Comparison of ENCODE assay signal across 1 cellular context in genomic region chr7:36209814-36210183, GRCh38.
A peak's percentile ranks its signal among the peaks of the same experiment; 100 is the strongest.
TF ChIP-seq lines count a peak whose summit lies in the region.

No MANE protein-coding gene starts in this region.

TF ChIP-seq in WTC11, 78 proteins besides CTCF, POLR2A, EP300 and RAD21 (continued from another document):
- TF ChIP-seq ZNF425 (CRISPR knock-in tag; conservative IDR thresholded peaks at IDR 0.05) (no peak), NFYB (CRISPR knock-in tag; conservative IDR thresholded peaks at IDR 0.05; ENCODE audit: low read depth) (no peak), MYBL2 (CRISPR knock-in tag; IDR thresholded peaks at IDR 0.05) (no peak), ZNF263 (CRISPR knock-in tag; IDR thresholded peaks at IDR 0.05; ENCODE audit: low read depth) (peak; percentile 37; the same call in 1 of the 2 replicates)
